In genomic region chr6:128738112-128738511, GRCh38 we compare ENCODE assay signal across 16 cellular contexts.
A peak's percentile ranks its signal among the peaks of the same experiment; 100 is the strongest.
DNase-seq lines count a peak whose midpoint lies in the region; ATAC-seq lines count a peak whose summit lies in the region.
"Had no signal": no experiment of that assay in that cellular context is flagged by ENCODE, and none has a peak within 500 bp of the region (broad histone marks: within the 10 kb centered on the region; RNA-seq: fewer than 3 reads in every experiment).

No MANE protein-coding gene starts in this region.

- peak; percentile 52 for ATAC-seq in activated naive CD8-positive, alpha-beta T cell treated with anti-CD3 and anti-CD28 coated beads, Interleukin-2, amount 50 U/mL, for 24 hours
- ATAC-seq in HG02623 (IDR thresholded peaks at IDR 0.05; ENCODE audit: unreplicated experiment) (peak; percentile 90), HG03565 (IDR thresholded peaks at IDR 0.05; ENCODE audit: unreplicated experiment) (peak; percentile 58)
- ATAC-seq: Panc1 had no signal

- DNase-seq in activated naive CD8-positive, alpha-beta T cell treated with anti-CD3 and anti-CD28 coated beads, Interleukin-2, amount 50 U/mL, for 24 hours: no peak
- no peak for DNase-seq in activated naive CD8-positive, alpha-beta T cell treated with anti-CD3 and anti-CD28 coated beads for 36 hours
- no peak for DNase-seq in Ammon's horn (ENCODE audit: low spot score)
- DNase-seq in activated gamma-delta T cell treated with Interleukin-2 at 50 U/mL for 16 hours: no peak
- no peak for DNase-seq in NCI-H2029 (lab: John Stamatoyannopoulos, UW)
- DNase-seq in T-helper 2 cell treated with Interferon-gamma antibody and Interleukin-4, amounts not matched to agents 5 μg/mL and 100 μg/mL, for 36 hours (ENCODE audit: low spot score): no peak
- DNase-seq: activated T-cell treated with anti-CD3 and anti-CD28 coated beads, Interleukin-2, amount 50 U/mL, for 4 hours; aorta; COR-L47; NCI-H1048; NCI-H446; posterior cingulate gyrus; SW 1271 had no signal

- H3K4me3 Mint-ChIP-seq in activated naive CD8-positive, alpha-beta T cell treated with anti-CD3 and anti-CD28 coated beads, Interleukin-2, amount 50 U/mL, for 24 hours: no peak overlapping the region
- H3K4me3 Mint-ChIP-seq in activated naive CD8-positive, alpha-beta T cell treated with anti-CD3 and anti-CD28 coated beads for 36 hours: no peak overlapping the region
- H3K4me3 Mint-ChIP-seq in T-helper 2 cell treated with Interferon-gamma antibody and Interleukin-4, amounts not matched to agents 5 μg/mL and 100 μg/mL, for 36 hours: no peak overlapping the region
- H3K4me3 Mint-ChIP-seq: activated T-cell treated with anti-CD3 and anti-CD28 coated beads, Interleukin-2, amount 50 U/mL, for 4 hours had no signal

- H3K27ac Mint-ChIP-seq in activated naive CD8-positive, alpha-beta T cell treated with anti-CD3 and anti-CD28 coated beads, Interleukin-2, amount 50 U/mL, for 24 hours: no peak overlapping the region
- H3K27ac Mint-ChIP-seq in activated naive CD8-positive, alpha-beta T cell treated with anti-CD3 and anti-CD28 coated beads for 36 hours: no peak overlapping the region
- no peak overlapping the region for H3K27ac Mint-ChIP-seq in T-helper 2 cell treated with Interferon-gamma antibody and Interleukin-4, amounts not matched to agents 5 μg/mL and 100 μg/mL, for 36 hours

- H3K4me1 Mint-ChIP-seq in activated naive CD8-positive, alpha-beta T cell treated with anti-CD3 and anti-CD28 coated beads, Interleukin-2, amount 50 U/mL, for 24 hours: peaks cover 5% of the 10 kb centered on the region
- H3K4me1 Mint-ChIP-seq in activated naive CD8-positive, alpha-beta T cell treated with anti-CD3 and anti-CD28 coated beads for 36 hours: peaks cover 10% of the 10 kb centered on the region
- H3K4me1 Mint-ChIP-seq in T-helper 2 cell treated with Interferon-gamma antibody and Interleukin-4, amounts not matched to agents 5 μg/mL and 100 μg/mL, for 36 hours (ENCODE audit: low read depth): no peaks in the 10 kb centered on the region

- H3K9me3 Mint-ChIP-seq in activated naive CD8-positive, alpha-beta T cell treated with anti-CD3 and anti-CD28 coated beads, Interleukin-2, amount 50 U/mL, for 24 hours: no peaks in the 10 kb centered on the region
- no peaks in the 10 kb centered on the region for H3K9me3 Mint-ChIP-seq in activated naive CD8-positive, alpha-beta T cell treated with anti-CD3 and anti-CD28 coated beads for 36 hours
- H3K9me3 Mint-ChIP-seq in T-helper 2 cell treated with Interferon-gamma antibody and Interleukin-4, amounts not matched to agents 5 μg/mL and 100 μg/mL, for 36 hours: no peaks in the 10 kb centered on the region
- H3K9me3 Mint-ChIP-seq: activated T-cell treated with anti-CD3 and anti-CD28 coated beads, Interleukin-2, amount 50 U/mL, for 4 hours had no signal

- H3K27me3 Mint-ChIP-seq in activated naive CD8-positive, alpha-beta T cell treated with anti-CD3 and anti-CD28 coated beads, Interleukin-2, amount 50 U/mL, for 24 hours: peaks cover 2% of the 10 kb centered on the region
- H3K27me3 Mint-ChIP-seq in activated naive CD8-positive, alpha-beta T cell treated with anti-CD3 and anti-CD28 coated beads for 36 hours: peaks cover 8% of the 10 kb centered on the region
- H3K27me3 Mint-ChIP-seq in T-helper 2 cell treated with Interferon-gamma antibody and Interleukin-4, amounts not matched to agents 5 μg/mL and 100 μg/mL, for 36 hours (ENCODE audit: low read depth): peaks cover 3% of the 10 kb centered on the region

- no peaks in the 10 kb centered on the region for H3K36me3 Mint-ChIP-seq in activated naive CD8-positive, alpha-beta T cell treated with anti-CD3 and anti-CD28 coated beads, Interleukin-2, amount 50 U/mL, for 24 hours (ENCODE audit: low read depth)
- no peaks in the 10 kb centered on the region for H3K36me3 Mint-ChIP-seq in activated naive CD8-positive, alpha-beta T cell treated with anti-CD3 and anti-CD28 coated beads for 36 hours
- H3K36me3 Mint-ChIP-seq in T-helper 2 cell treated with Interferon-gamma antibody and Interleukin-4, amounts not matched to agents 5 μg/mL and 100 μg/mL, for 36 hours (ENCODE audit: low read depth): no peaks in the 10 kb centered on the region
